16 cellular contexts compared by ENCODE assay signal in the genomic region with DNA sequence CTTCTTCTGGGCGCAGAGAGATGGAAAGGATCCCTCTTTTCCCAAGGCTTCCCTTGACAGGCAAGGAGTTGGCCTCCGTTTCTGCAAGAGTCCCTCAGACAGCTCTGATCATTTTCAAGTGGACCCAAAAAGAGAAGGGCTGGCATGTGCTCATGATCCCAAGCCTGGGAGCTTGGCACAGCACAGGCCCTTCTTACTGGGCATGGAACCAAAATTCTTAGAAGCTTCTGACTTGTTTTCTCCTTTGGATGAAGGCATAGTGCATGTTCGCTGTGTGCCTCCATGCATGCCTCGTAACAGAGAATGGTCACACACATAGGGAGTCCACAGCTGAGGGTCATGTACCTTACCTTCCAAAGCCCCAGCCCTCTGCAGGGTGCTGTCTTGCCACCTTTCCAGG.
DNase-seq lines count a peak whose midpoint lies in the region; ATAC-seq and TF ChIP-seq lines count a peak whose summit lies in the region.
"Had no signal": no experiment of that assay in that cellular context is flagged by ENCODE, and none has a peak within 500 bp of the region (broad histone marks: within the 10 kb centered on the region; RNA-seq: fewer than 3 reads in every experiment).

No MANE protein-coding gene starts in this region.

- 80% methylated on average over 4 of the region's 4 CpGs for WGBS in heart right ventricle, 2 donors
- 60 to 81% methylated on average over 2 to 4 of the region's 4 CpGs for WGBS in esophagus squamous epithelium, 2 donors

- ATAC-seq in heart right ventricle (no peak), GM21360 (IDR thresholded peaks at IDR 0.05; ENCODE audit: unreplicated experiment) (no peak), GM18858 (IDR thresholded peaks at IDR 0.05; ENCODE audit: unreplicated experiment) (no peak)
- ATAC-seq: Panc1 had no signal

- H3K4me1 ChIP-seq in right atrium auricular region (peaks cover 0 to 19% of the 10 kb centered on the region in 2 donors), heart right ventricle (peaks cover 0 to 34% (median 13%) of the 10 kb centered on the region in 9 donors), esophagus squamous epithelium (peaks cover 7 to 50% (median 18%) of the 10 kb centered on the region in 3 donors), rectal smooth muscle tissue (ENCODE audit: control insufficient read depth, insufficient read depth, low read length) (peaks cover 31% of the 10 kb centered on the region), uterus (peaks cover 4 to 16% of the 10 kb centered on the region in 2 donors)

- H3K4me3 ChIP-seq in right atrium auricular region, result no peak overlapping the region
- no peak overlapping the region for H3K4me3 ChIP-seq in heart right ventricle
- H3K4me3 ChIP-seq in esophagus squamous epithelium, result no peak overlapping the region
- H3K4me3 ChIP-seq in rectal smooth muscle tissue (ENCODE audit: low read length), result no peak overlapping the region
- no peak overlapping the region for H3K4me3 ChIP-seq in uterus

- H3K27me3 ChIP-seq in right atrium auricular region (no peaks in the 10 kb centered on the region), heart right ventricle (peaks cover 0 to 37% (median 18%) of the 10 kb centered on the region in 7 donors), esophagus squamous epithelium (no peaks in the 10 kb centered on the region), rectal smooth muscle tissue (ENCODE audit: control insufficient read depth, insufficient read depth, low read length) (no peaks in the 10 kb centered on the region), uterus (no peaks in the 10 kb centered on the region)

- TF ChIP-seq POLR2A in esophagus squamous epithelium (IDR thresholded peaks at IDR 0.05), result no peak
- TF ChIP-seq POLR2A in uterus (IDR thresholded peaks at IDR 0.05), result no peak

- H3K9me3 ChIP-seq in right atrium auricular region, result no peaks in the 10 kb centered on the region
- H3K9me3 ChIP-seq in heart right ventricle, result peaks cover 0 to 6% (median 0%) of the 10 kb centered on the region in 11 donors
- no peaks in the 10 kb centered on the region for H3K9me3 ChIP-seq in esophagus squamous epithelium
- no peaks in the 10 kb centered on the region for H3K9me3 ChIP-seq in uterus

- peak overlapping the region; percentile 40 to 80 for H3K27ac ChIP-seq in right atrium auricular region
- peak overlapping the region in 3 of 10 donors; percentile 4 to 45 (median 31) for H3K27ac ChIP-seq in heart right ventricle
- H3K27ac ChIP-seq in esophagus squamous epithelium, result peak overlapping the region in 3 of 4 donors; percentile 61 to 72 (median 67)
- peak overlapping the region; percentile 85 for H3K27ac ChIP-seq in rectal smooth muscle tissue (ENCODE audit: low read depth, low read length)
- H3K27ac ChIP-seq in uterus, result peak overlapping the region; percentile 66 to 78
- H3K27ac ChIP-seq: C4-2B had no signal

- DNase-seq in right atrium auricular region (ENCODE audit: low spot score) (no peak), heart right ventricle (no peak), esophagus squamous epithelium (lab: John Stamatoyannopoulos, UW) (no peak), uterus (no peak), GDM1 (lab: John Stamatoyannopoulos, UW) (no peak)
- DNase-seq: DMS 273 treated with DMSO at 0.1 percent for 48 hours, GF-D8, KG1, NCI-H1436 treated with DMSO at 0.1 percent for 48 hours, NCI-H2081, Right ventricle myocardium superior had no signal

- no peak overlapping the region for H3K9ac ChIP-seq in rectal smooth muscle tissue (ENCODE audit: low read length)

- H3K36me3 ChIP-seq in right atrium auricular region (no peaks in the 10 kb centered on the region), heart right ventricle (no peaks in the 10 kb centered on the region), esophagus squamous epithelium (no peaks in the 10 kb centered on the region), rectal smooth muscle tissue (ENCODE audit: control insufficient read depth, insufficient read depth, low read length) (no peaks in the 10 kb centered on the region), uterus (no peaks in the 10 kb centered on the region)

- TF ChIP-seq CTCF in right atrium auricular region (IDR thresholded peaks at IDR 0.05), result no peak
- no peak for TF ChIP-seq CTCF in heart right ventricle (IDR thresholded peaks at IDR 0.05)
- no peak for TF ChIP-seq CTCF in esophagus squamous epithelium (IDR thresholded peaks at IDR 0.05)
- no peak for TF ChIP-seq CTCF in uterus (IDR thresholded peaks at IDR 0.05)

- intact Hi-C loops in heart right ventricle (cut with DNase I), result no loop called here
- intact Hi-C loops in esophagus squamous epithelium (cut with DNase I), result no loop called here
- intact Hi-C loops in uterus (cut with DNase I; ENCODE audit: low total_unique reads), result no loop called here
